ENCODE assay signal across 8 cellular contexts in genomic region chr3:58419782-58420512, GRCh38. TPM values are rescaled to one million over a fixed set of nuclear protein-coding genes. Genes with fewer than 3 reads are reported as not detected.
A peak's percentile ranks its signal among the peaks of the same experiment; 100 is the strongest.
DNase-seq lines count a peak whose midpoint lies in the region; ATAC-seq and TF ChIP-seq lines count a peak whose summit lies in the region.

No MANE protein-coding gene starts in this region.

- POLR2A ChIA-PET in Caco-2 (lab: Charles Lee): no interaction called here

- intact Hi-C loops in heart left ventricle (cut with DNase I): loop anchor here in 5 of 10 donors (5.0 to 10.0 kb wide), 5 partner anchors 88 to 235 kb away; partner anchors contain the start of gene PXK (in 1 of the 5)
- intact Hi-C loops in Caco-2 (cut with micrococcal nuclease; ENCODE audit: unreplicated experiment): no loop called here

- no peaks in the 10 kb centered on the region for H3K27me3 ChIP-seq in heart left ventricle
- H3K27me3 ChIP-seq in upper lobe of left lung: no peaks in the 10 kb centered on the region
- no peaks in the 10 kb centered on the region for H3K27me3 ChIP-seq in Caco-2 (replicated peaks; ENCODE audit: control insufficient read depth, insufficient read depth, low read length)

- no peak for TF ChIP-seq CTCF in 22Rv1 (IDR thresholded peaks at IDR 0.05)
- TF ChIP-seq CTCF in heart left ventricle (IDR thresholded peaks at IDR 0.05): peak in 4 of 12 donors; percentile 6 to 28 (median 22)
- TF ChIP-seq CTCF in upper lobe of left lung (IDR thresholded peaks at IDR 0.05): no peak
- TF ChIP-seq CTCF in Caco-2 (IDR thresholded peaks at IDR 0.05; ENCODE audit: insufficient read depth in 1 of 2, low read depth in 1 of 2, low read length in 1 of 2, severe bottlenecking in 1 of 2, unreplicated experiment in 1 of 2): no peak

- H3K9me3 ChIP-seq in heart left ventricle (no peaks in the 10 kb centered on the region), upper lobe of left lung (no peaks in the 10 kb centered on the region), Caco-2 (no peaks in the 10 kb centered on the region)

- ATAC-seq in GM19043 (IDR thresholded peaks at IDR 0.05; ENCODE audit: low read depth, unreplicated experiment) (peak; percentile 78), HG03442 (IDR thresholded peaks at IDR 0.05; ENCODE audit: unreplicated experiment) (peak; percentile 82), heart left ventricle (peak; percentile 54 to 89 (median 84)), upper lobe of left lung (ENCODE audit: low FRiP score in 2 of 2) (peak in 1 of 2 donors; percentile 81), esophagus mucosa (no peak)

- no TSS peak for BruUV-seq in Caco-2 (replicated peaks; lab: Mats Ljungman, UMichigan)

- WGBS in heart left ventricle, 4 donors: 56 to 74% (median 64%) methylated on average over 7 of the region's 7 CpGs
- 74 to 79% methylated on average over 7 of the region's 7 CpGs for WGBS in upper lobe of left lung, 2 donors

- H3K4me1 Mint-ChIP-seq in Caco-2 (ENCODE audit: low read depth, unreplicated experiment): peaks cover 21% of the 10 kb centered on the region

- TF ChIP-seq EP300 in upper lobe of left lung (IDR thresholded peaks at IDR 0.05): no peak

- peaks cover 0 to 37% (median 12%) of the 10 kb centered on the region in 12 donors for H3K4me1 ChIP-seq in heart left ventricle
- peaks cover 0 to 13% (median 6%) of the 10 kb centered on the region in 4 donors for H3K4me1 ChIP-seq in upper lobe of left lung
- H3K4me1 ChIP-seq in Caco-2: peaks cover 41% of the 10 kb centered on the region

- H3K4me3 Mint-ChIP-seq in Caco-2 (ENCODE audit: unreplicated experiment): no peak overlapping the region

- no peaks in the 10 kb centered on the region for H3K27me3 Mint-ChIP-seq in Caco-2 (ENCODE audit: insufficient read depth, unreplicated experiment)

- peak overlapping the region; percentile 6; the same call in 1 of the 2 replicates for H3K27ac ChIP-seq in 22Rv1
- H3K27ac ChIP-seq in heart left ventricle: peak overlapping the region; percentile 57 to 83 (median 72)
- peak overlapping the region in 3 of 4 donors; percentile 26 to 67 (median 35) for H3K27ac ChIP-seq in upper lobe of left lung

- H3K27ac Mint-ChIP-seq in Caco-2 (ENCODE audit: unreplicated experiment): no peak overlapping the region

- H3K4me3 ChIP-seq in heart left ventricle: no peak overlapping the region
- H3K4me3 ChIP-seq in upper lobe of left lung: no peak overlapping the region
- no peak overlapping the region for H3K4me3 ChIP-seq in Caco-2 (ENCODE audit: low read depth, low read length)

- no peak for TF ChIP-seq POLR2A in heart left ventricle (IDR thresholded peaks at IDR 0.05)
- TF ChIP-seq POLR2A in upper lobe of left lung (IDR thresholded peaks at IDR 0.05): no peak

- DNase-seq in heart left ventricle (peak in 4 of 5 donors; percentile 58 to 69 (median 65)), upper lobe of left lung (no peak), NCI-H1694 treated with DMSO at 0.1 percent for 48 hours (lab: John Stamatoyannopoulos, UW) (no peak), Caco-2 (no peak)

- H3K9me3 Mint-ChIP-seq in Caco-2 (ENCODE audit: unreplicated experiment): no peaks in the 10 kb centered on the region

- CTCF ChIA-PET in Caco-2 (lab: Charles Lee): no interaction called here

- H3K36me3 ChIP-seq in heart left ventricle: peaks cover 0 to 52% (median 38%) of the 10 kb centered on the region in 9 donors
- H3K36me3 ChIP-seq in upper lobe of left lung: peaks cover 0 to 45% (median 21%) of the 10 kb centered on the region in 4 donors
- peaks cover 1% of the 10 kb centered on the region; the same call in 1 of the 2 replicates for H3K36me3 ChIP-seq in Caco-2 (ENCODE audit: control insufficient read depth, insufficient read depth, low read length)

- H3K36me3 Mint-ChIP-seq in Caco-2 (ENCODE audit: insufficient read depth, unreplicated experiment): peaks cover 21% of the 10 kb centered on the region

RNA-seq across cellular contexts. Expression of gene PDHB, which starts 13.7 kb away (rescaled TPM):
- 100 to 1,000 TPM; 154 to 274 (median 192) TPM for total RNA-seq in heart left ventricle
- 100 to 1,000 TPM; 133 to 257 TPM for polyA plus RNA-seq in heart left ventricle
- total RNA-seq in upper lobe of left lung: 10 to 100 TPM; 20.4 to 81.4 (median 48.5) TPM
- 81.8 and 89.8 TPM in 2 replicates for total RNA-seq in Caco-2 (2022)
- 52.6 TPM for total RNA-seq in esophagus mucosa

Comparison
In these comparisons a context has a peak if more than half of its experiments do, and no peak if none do; other contexts are left out.
1. H3K27ac ChIP-seq: peak in every context shown above with its lines; median percentile 72 in heart left ventricle; 35 in upper lobe of left lung; 6 in 22Rv1.
2. DNase-seq: peak in heart left ventricle (4 of 5); none in upper lobe of left lung (0 of 2), NCI-H1694 treated with DMSO at 0.1 percent for 48 hours (single experiment) and Caco-2 (0 of 2).